Comparison of ENCODE assay signal across 8 cellular contexts in genomic region chr2:24926602-24927252, GRCh38. TPM values are rescaled to one million over a fixed set of nuclear protein-coding genes. Genes with fewer than 3 reads are reported as not detected.
DNase-seq lines count a peak whose midpoint lies in the region; ATAC-seq and TF ChIP-seq lines count a peak whose summit lies in the region.

No MANE protein-coding gene starts in this region.

- no peak overlapping the region for H2BK15ac ChIP-seq in mesendoderm (replicated peaks; ENCODE audit: low read depth)

- H3K27me3 ChIP-seq in mesendoderm (ENCODE audit: insufficient read depth, low read length, poor library complexity) (no peaks in the 10 kb centered on the region), HAP-1 (ENCODE audit: low read depth) (no peaks in the 10 kb centered on the region)

- no peaks in the 10 kb centered on the region for H3K9me3 ChIP-seq in HAP-1

- POLR2A ChIA-PET in RWPE1 (lab: Yijun Ruan, JAX; ENCODE audit: low non-redundant PET) = no interaction called here

- WGBS in mesendoderm (ENCODE audit: extremely low coverage, insufficient coverage, low lambda C conversion rate) = no CpG with 5 or more reads among the region's 33 CpGs

- DNase-seq in RWPE1 (ENCODE audit: low spot score) = no peak
- peak; percentile 36 for DNase-seq in cerebellum (ENCODE audit: low spot score)
- DNase-seq in mesendoderm = peak; percentile 40
- peak; percentile 49 for DNase-seq in stromal cell of bone marrow (ENCODE audit: low read depth)
- no peak for DNase-seq in HAP-1 (ENCODE audit: low spot score in 2 of 2)
- no peak for DNase-seq in NCI-H226

- H4K8ac ChIP-seq in mesendoderm (ENCODE audit: low read depth, low read length) = no peak overlapping the region

- no peaks in the 10 kb centered on the region for H3K79me1 ChIP-seq in mesendoderm (ENCODE audit: low read length)

- in situ Hi-C loops in HAP-1 (cut with MboI; ENCODE audit: low sequenced_read_pairs) = no loop called here

- H3K9ac ChIP-seq in mesendoderm (ENCODE audit: low read length) = peak overlapping the region; percentile 29

- H3K4me1 ChIP-seq in mesendoderm (ENCODE audit: control insufficient read depth, low read depth, low read length) (peaks cover 3% of the 10 kb centered on the region), HAP-1 (peaks cover 3% of the 10 kb centered on the region; the same call in 1 of the 2 replicates)

- H3K36me3 ChIP-seq in mesendoderm (ENCODE audit: control insufficient read depth, insufficient read depth, low read length) (no peaks in the 10 kb centered on the region), HAP-1 (replicated peaks) (no peaks in the 10 kb centered on the region)

- H2AK5ac ChIP-seq in mesendoderm (ENCODE audit: low read length) = no peak overlapping the region

- H2BK5ac ChIP-seq in mesendoderm (ENCODE audit: low read length) = no peak overlapping the region

- H3K79me2 ChIP-seq in mesendoderm (ENCODE audit: control insufficient read depth, insufficient read depth, low read length) = no peaks in the 10 kb centered on the region

- H3K27ac ChIP-seq in RWPE1 (peak overlapping the region; percentile 58), mesendoderm (ENCODE audit: low read depth, low read length) (no peak overlapping the region)

- no peak overlapping the region for H3K18ac ChIP-seq in mesendoderm (ENCODE audit: low read length)

- ATAC-seq in GM19455 (IDR thresholded peaks at IDR 0.05; ENCODE audit: unreplicated experiment) (no peak), HG02759 (IDR thresholded peaks at IDR 0.05; ENCODE audit: unreplicated experiment) (no peak)

- peak overlapping the region; percentile 84 for H4K5ac ChIP-seq in mesendoderm (ENCODE audit: low read length)

- CTCF ChIA-PET in RWPE1 (lab: Yijun Ruan, JAX) = no interaction called here

- H3K56ac ChIP-seq in mesendoderm (ENCODE audit: low read length) = peak overlapping the region; percentile 86

- no peak overlapping the region for H3K4ac ChIP-seq in mesendoderm (ENCODE audit: low read depth, low read length)

- H3K23ac ChIP-seq in mesendoderm (ENCODE audit: low read length) = no peak overlapping the region

- H2BK120ac ChIP-seq in mesendoderm (ENCODE audit: low read depth, low read length) = no peak overlapping the region

- no peak for TF ChIP-seq CTCF in RWPE1 (conservative IDR thresholded peaks at IDR 0.05; ENCODE audit: low read depth)

- H3K4me2 ChIP-seq in mesendoderm (ENCODE audit: low read length) = no peak overlapping the region

- H3K4me3 ChIP-seq in mesendoderm (ENCODE audit: low read length) (no peak overlapping the region), HAP-1 (no peak overlapping the region)

RNA-seq across cellular contexts. Expression of gene ADCY3, which starts 6.7 kb away (rescaled TPM):
- 19.5 TPM for total RNA-seq in cerebellum
- 17.0 TPM for polyA plus RNA-seq in mesendoderm (2013, experiment 1 of 2)
- 18.1 TPM for polyA plus RNA-seq in mesendoderm (2013, experiment 2 of 2)

RNA-seq across cellular contexts. Expression of gene DNAJC27, which starts 45.0 kb away (rescaled TPM):
- total RNA-seq in cerebellum = 13.1 TPM
- polyA plus RNA-seq in mesendoderm (2013, experiment 1 of 2) = 1.5 TPM
- 1.6 TPM for polyA plus RNA-seq in mesendoderm (2013, experiment 2 of 2)

Comparison
In these comparisons a context has a peak if more than half of its experiments do, and no peak if none do; other contexts are left out.
1. DNase-seq: peak in cerebellum (single experiment), mesendoderm (single experiment) and stromal cell of bone marrow (single experiment); none in RWPE1 (single experiment), HAP-1 (0 of 2) and NCI-H226 (single experiment).